8 cellular contexts compared by ENCODE assay signal in genomic region chr17:39621523-39622379, GRCh38. TPM values are rescaled to one million over a fixed set of nuclear protein-coding genes. Genes with fewer than 3 reads are reported as not detected.
DNase-seq lines count a peak whose midpoint lies in the region; ATAC-seq and TF ChIP-seq lines count a peak whose summit lies in the region.

No MANE protein-coding gene starts in this region.

- peak; percentile 83 for DNase-seq in NCI-H748 (lab: John Stamatoyannopoulos, UW; ENCODE audit: unreplicated experiment)
- peak; percentile 88 for DNase-seq in activated CD4-positive, alpha-beta T cell treated with anti-CD3 and anti-CD28 coated beads, Interleukin-2, amount 10 ng/mL, durations not matched to agents 7 days and 5 days
- peak; percentile 87 to 99 for DNase-seq in lower leg skin (ENCODE audit: low spot score in 2 of 2)
- peak; percentile 79 to 85 (median 84) for DNase-seq in stimulated activated CD4-positive, alpha-beta T cell treated with anti-CD3 and anti-CD28 coated beads, TNF-alpha, amount 100 ng/mL, for 24 hours (ENCODE audit: low read depth in 3 of 3)

- ATAC-seq in HG03342 (IDR thresholded peaks at IDR 0.05; ENCODE audit: unreplicated experiment) (peak; percentile 47), GM21381 (IDR thresholded peaks at IDR 0.05; ENCODE audit: unreplicated experiment) (no peak)

- no peak for TF ChIP-seq POLR2A in lower leg skin (IDR thresholded peaks at IDR 0.05)

- H3K4me1 Mint-ChIP-seq in activated CD4-positive, alpha-beta T cell treated with anti-CD3 and anti-CD28 coated beads, Interleukin-2, amount 10 ng/mL, durations not matched to agents 7 days and 5 days = peaks cover 31% of the 10 kb centered on the region

- intact Hi-C loops in lower leg skin (cut with DNase I; ENCODE audit: low total_unique reads) = loop anchor here (5.0 kb wide), 1 partner anchor 131 kb away; no protein-coding TSS in a partner anchor

- CTCF ChIA-PET in activated CD4-positive, alpha-beta T cell treated with anti-CD3 and anti-CD28 coated beads, Interleukin-2, amount 10 ng/mL, durations not matched to agents 7 days and 5 days (lab: Charles Lee) = interaction anchor here (0.6 to 6.0 kb wide), 84 partner anchors 10 to 979 kb away, joined by 3 to 108 read pairs (median 4); partner anchors contain the start of genes IKZF3, MED24, MIEN1 and NEUROD2

- peaks cover 52% of the 10 kb centered on the region for H3K27me3 Mint-ChIP-seq in activated CD4-positive, alpha-beta T cell treated with anti-CD3 and anti-CD28 coated beads, Interleukin-2, amount 10 ng/mL, durations not matched to agents 7 days and 5 days

- H3K27ac Mint-ChIP-seq in activated CD4-positive, alpha-beta T cell treated with anti-CD3 and anti-CD28 coated beads, Interleukin-2, amount 10 ng/mL, durations not matched to agents 7 days and 5 days = peak overlapping the region; percentile 76

- H3K36me3 Mint-ChIP-seq in activated CD4-positive, alpha-beta T cell treated with anti-CD3 and anti-CD28 coated beads, Interleukin-2, amount 10 ng/mL, durations not matched to agents 7 days and 5 days (ENCODE audit: low read depth) = no peaks in the 10 kb centered on the region

- 10 to 12% methylated on average over 22 to 26 of the region's 26 CpGs for WGBS in lower leg skin, 2 donors

- POLR2A ChIA-PET in activated CD4-positive, alpha-beta T cell treated with anti-CD3 and anti-CD28 coated beads, Interleukin-2, amount 10 ng/mL, durations not matched to agents 7 days and 5 days (lab: Charles Lee) = interaction anchor here (0.5 to 0.7 kb wide), 2 partner anchors 47 to 148 kb away, joined by 3 to 4 read pairs; partner anchors contain the start of gene PNMT

- H3K27ac ChIP-seq in cingulate gyrus (ENCODE audit: low read depth, low read length) = peak overlapping the region; percentile 72

- H3K4me3 ChIP-seq in lower leg skin (ENCODE audit: low read depth, poor library complexity, severe bottlenecking) = no peak overlapping the region

- H3K4me3 Mint-ChIP-seq in activated CD4-positive, alpha-beta T cell treated with anti-CD3 and anti-CD28 coated beads, Interleukin-2, amount 10 ng/mL, durations not matched to agents 7 days and 5 days = peak overlapping the region; percentile 57

- H3K9me3 Mint-ChIP-seq in activated CD4-positive, alpha-beta T cell treated with anti-CD3 and anti-CD28 coated beads, Interleukin-2, amount 10 ng/mL, durations not matched to agents 7 days and 5 days = no peaks in the 10 kb centered on the region

- TF ChIP-seq CTCF in GM12873 (IDR thresholded peaks at IDR 0.05; ENCODE audit: insufficient read depth, low read depth, low read length, missing control alignments) = peak; percentile 100
- TF ChIP-seq CTCF in lower leg skin (IDR thresholded peaks at IDR 0.05) = peak in 1 of 3 donors; percentile 97

RNA-seq across cellular contexts. Expression of gene PPP1R1B, which starts 5.0 kb away (rescaled TPM):
- total RNA-seq in activated CD4-positive, alpha-beta T cell treated with anti-CD3 and anti-CD28 coated beads, Interleukin-2, amount 10 ng/mL, durations not matched to agents 7 days and 5 days = not detected
- 100 to 1,000 TPM in 1 of 4 donors, 10 to 100 TPM in 3; 18.5 to 102 (median 51.8) TPM for total RNA-seq in lower leg skin

RNA-seq across cellular contexts. Expression of gene NEUROD2, which starts 14.0 kb away (rescaled TPM):
- total RNA-seq in activated CD4-positive, alpha-beta T cell treated with anti-CD3 and anti-CD28 coated beads, Interleukin-2, amount 10 ng/mL, durations not matched to agents 7 days and 5 days = not detected
- under 1 TPM in 2 of 4 donors, not detected in 2; 0.17 to 0.25 TPM for total RNA-seq in lower leg skin

RNA-seq across cellular contexts. Expression of gene STARD3, which starts 15.2 kb away (rescaled TPM):
- 10 to 100 TPM; 70.0 to 72.8 TPM for total RNA-seq in activated CD4-positive, alpha-beta T cell treated with anti-CD3 and anti-CD28 coated beads, Interleukin-2, amount 10 ng/mL, durations not matched to agents 7 days and 5 days
- 10 to 100 TPM; 47.7 to 99.7 (median 65.7) TPM for total RNA-seq in lower leg skin

RNA-seq across cellular contexts. Expression of gene TCAP, which starts 43.4 kb away (rescaled TPM):
- 1 to 10 TPM; 2.0 to 2.1 TPM for total RNA-seq in activated CD4-positive, alpha-beta T cell treated with anti-CD3 and anti-CD28 coated beads, Interleukin-2, amount 10 ng/mL, durations not matched to agents 7 days and 5 days
- 1 to 10 TPM in 1 of 4 donors, under 1 TPM in 2, not detected in 1; 0.44 to 3.8 (median 0.62) TPM for total RNA-seq in lower leg skin

RNA-seq across cellular contexts. Expression of gene PNMT, which starts 46.5 kb away (rescaled TPM):
- under 1 TPM in 1 of 2 experiments, not detected in 1; 0.19 TPM for total RNA-seq in activated CD4-positive, alpha-beta T cell treated with anti-CD3 and anti-CD28 coated beads, Interleukin-2, amount 10 ng/mL, durations not matched to agents 7 days and 5 days
- total RNA-seq in lower leg skin = 1 to 10 TPM; 1.6 to 3.8 (median 1.9) TPM

Comparison
In these comparisons a context has a peak if more than half of its experiments do, and no peak if none do; other contexts are left out.
1. RNA of gene PPP1R1B, which starts 5.0 kb away (total RNA-seq): 18.5 to 102 TPM in lower leg skin; not detected in activated CD4-positive, alpha-beta T cell treated with anti-CD3 and anti-CD28 coated beads, Interleukin-2, amount 10 ng/mL, durations not matched to agents 7 days and 5 days; every median in the first group is over 10 times any median in the second.
2. Peak in every context shown above with its lines, with median percentiles within 50 percentile points of each other: DNase-seq.